9 cellular contexts compared by ENCODE assay signal in genomic region chr5:124736111-124736813, GRCh38.
DNase-seq lines count a peak whose midpoint lies in the region; ATAC-seq and TF ChIP-seq lines count a peak whose summit lies in the region.
"Had no signal": no experiment of that assay in that cellular context is flagged by ENCODE, and none has a peak within 500 bp of the region (broad histone marks: within the 10 kb centered on the region; RNA-seq: fewer than 3 reads in every experiment).

No MANE protein-coding gene starts in this region.

- TF ChIP-seq CTCF in SU-DHL-6 (IDR thresholded peaks at IDR 0.05; ENCODE audit: insufficient read depth, low read length, poor library complexity, severe bottlenecking) = no peak

- no peak overlapping the region for H2AFZ ChIP-seq in SU-DHL-6 (ENCODE audit: low read depth, low read length, severe bottlenecking)

- H3K9me2 ChIP-seq in SU-DHL-6 (replicated peaks; ENCODE audit: insufficient read depth, low read length) = no peaks in the 10 kb centered on the region

- no peak overlapping the region for H3K27ac Mint-ChIP-seq in stimulated activated effector memory CD8-positive, alpha-beta T cell treated with anti-CD3 and anti-CD28 coated beads, Interleukin-12 subunit alpha, Interleukin-12 subunit beta, amount 100 ng/mL, for 72 hours

- H3F3A ChIP-seq in SU-DHL-6 (ENCODE audit: insufficient read depth) = peaks cover 67% of the 10 kb centered on the region

- no peaks in the 10 kb centered on the region for H4K20me1 ChIP-seq in SU-DHL-6 (ENCODE audit: low read depth, low read length)

- no peaks in the 10 kb centered on the region for H3K9me3 ChIP-seq in SU-DHL-6 (ENCODE audit: insufficient read depth, low read length)

- H3K27ac ChIP-seq in SU-DHL-6 (ENCODE audit: low read depth, low read length) = peak overlapping the region; percentile 98

- DNase-seq in ELR (ENCODE audit: low read depth) (peak; percentile 44), fibroblast of the conjunctiva (ENCODE audit: low read depth) (peak; percentile 76), skeletal muscle cell (ENCODE audit: low read depth) (peak; percentile 75)
- DNase-seq in stimulated activated effector memory CD8-positive, alpha-beta T cell treated with anti-CD3 and anti-CD28 coated beads, Interleukin-12 subunit alpha, Interleukin-12 subunit beta, amount 100 ng/mL, for 72 hours (ENCODE audit: low spot score in 2 of 2) = no peak
- no peak for DNase-seq in activated effector memory CD4-positive, alpha-beta T cell treated with Interleukin-2 at 50 U/mL for 16 hours
- DNase-seq: KG1 had no signal

- peaks cover 97% of the 10 kb centered on the region for H3K79me2 ChIP-seq in SU-DHL-6 (ENCODE audit: insufficient read depth, low read length)

- H3K9me3 Mint-ChIP-seq in stimulated activated effector memory CD8-positive, alpha-beta T cell treated with anti-CD3 and anti-CD28 coated beads, Interleukin-12 subunit alpha, Interleukin-12 subunit beta, amount 100 ng/mL, for 72 hours = peaks cover 10% of the 10 kb centered on the region

- H3K4me1 Mint-ChIP-seq in stimulated activated effector memory CD8-positive, alpha-beta T cell treated with anti-CD3 and anti-CD28 coated beads, Interleukin-12 subunit alpha, Interleukin-12 subunit beta, amount 100 ng/mL, for 72 hours = no peaks in the 10 kb centered on the region

- H3K36me3 Mint-ChIP-seq in stimulated activated effector memory CD8-positive, alpha-beta T cell treated with anti-CD3 and anti-CD28 coated beads, Interleukin-12 subunit alpha, Interleukin-12 subunit beta, amount 100 ng/mL, for 72 hours = no peaks in the 10 kb centered on the region

- no peak overlapping the region for H3K4me3 Mint-ChIP-seq in stimulated activated effector memory CD8-positive, alpha-beta T cell treated with anti-CD3 and anti-CD28 coated beads, Interleukin-12 subunit alpha, Interleukin-12 subunit beta, amount 100 ng/mL, for 72 hours

- no peaks in the 10 kb centered on the region for H3K36me3 ChIP-seq in SU-DHL-6 (ENCODE audit: low read length)

- H3K4me2 ChIP-seq in SU-DHL-6 (ENCODE audit: low read depth, low read length, poor library complexity, severe bottlenecking) = peak overlapping the region; percentile 96

- no peaks in the 10 kb centered on the region for H3K27me3 ChIP-seq in SU-DHL-6 (ENCODE audit: low read length)

- H3K9ac ChIP-seq in SU-DHL-6 (ENCODE audit: low read length) = peak overlapping the region; percentile 66

- no peak for ATAC-seq in GM19452 (IDR thresholded peaks at IDR 0.05; ENCODE audit: unreplicated experiment)
- ATAC-seq in stimulated activated effector memory CD8-positive, alpha-beta T cell treated with anti-CD3 and anti-CD28 coated beads, Interleukin-12 subunit alpha, Interleukin-12 subunit beta, amount 100 ng/mL, for 72 hours = no peak
- no peak for ATAC-seq in HG03135 (IDR thresholded peaks at IDR 0.05; ENCODE audit: unreplicated experiment)

- H3K4me3 ChIP-seq in SU-DHL-6 (ENCODE audit: insufficient read depth, low read length, poor library complexity, severe bottlenecking) = peak overlapping the region; percentile 49
- peak overlapping the region; percentile 24 for H3K4me3 ChIP-seq in skeletal muscle cell (ENCODE audit: low read depth, low read length)

Comparison
In these comparisons a context has a peak if more than half of its experiments do, and no peak if none do; other contexts are left out.
1. DNase-seq: peak in ELR (single experiment), fibroblast of the conjunctiva (single experiment) and skeletal muscle cell (single experiment); none in stimulated activated effector memory CD8-positive, alpha-beta T cell treated with anti-CD3 and anti-CD28 coated beads, Interleukin-12 subunit alpha, Interleukin-12 subunit beta, amount 100 ng/mL, for 72 hours (0 of 2) and activated effector memory CD4-positive, alpha-beta T cell treated with Interleukin-2 at 50 U/mL for 16 hours (single experiment).